In the genomic region with DNA sequence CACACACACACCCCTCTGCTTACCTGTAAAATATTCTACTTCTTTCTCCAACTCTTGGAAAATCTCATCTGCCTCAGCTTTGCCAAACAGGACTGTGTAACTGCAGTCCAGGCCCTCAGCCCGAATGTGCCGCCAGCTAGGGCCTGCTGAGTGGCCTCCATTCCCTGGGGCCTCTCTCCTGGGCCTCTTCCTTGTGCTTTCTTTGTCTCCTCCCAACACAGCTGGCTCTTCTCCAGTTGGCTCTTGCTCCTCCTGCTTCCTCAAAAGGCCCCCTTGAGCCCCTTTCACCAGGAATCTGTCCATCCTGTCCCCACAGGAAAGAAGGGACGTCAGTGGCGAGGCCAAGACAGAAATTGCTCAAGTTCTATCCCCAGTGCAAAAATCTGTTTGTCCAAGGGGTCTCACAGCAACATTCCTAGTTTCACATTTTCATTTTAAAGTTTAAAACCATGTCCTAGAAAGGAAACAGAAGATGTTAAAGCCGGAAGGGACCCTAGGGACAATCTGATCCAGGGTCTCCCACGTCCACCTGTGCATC, we compare ENCODE assay signal across 8 cellular contexts.
A peak's percentile ranks its signal among the peaks of the same experiment; 100 is the strongest.
DNase-seq lines count a peak whose midpoint lies in the region; ATAC-seq and TF ChIP-seq lines count a peak whose summit lies in the region.

No MANE protein-coding gene starts in this region.

- peak overlapping the region; percentile 89 for H3K4me2 ChIP-seq in SU-DHL-6 (ENCODE audit: low read depth, low read length, poor library complexity, severe bottlenecking)

- peaks cover 17 to 31% of the 10 kb centered on the region in 2 donors for H3K36me3 Mint-ChIP-seq in stimulated activated naive B cell treated with anti-CD40 and anti-IgM and Interleukin-4, amounts not matched to agents 10 μg/mL and 1 μg/mL and 100 μg/mL, for 72 hours

- no peaks in the 10 kb centered on the region for H3K36me3 ChIP-seq in SU-DHL-6 (ENCODE audit: low read length)

- H3K9me2 ChIP-seq in SU-DHL-6 (replicated peaks; ENCODE audit: insufficient read depth, low read length), result no peaks in the 10 kb centered on the region

- H2AFZ ChIP-seq in SU-DHL-6 (ENCODE audit: low read depth, low read length, severe bottlenecking), result peak overlapping the region; percentile 68

- peaks cover 31 to 54% of the 10 kb centered on the region in 2 donors for H3K4me1 Mint-ChIP-seq in stimulated activated naive B cell treated with anti-CD40 and anti-IgM and Interleukin-4, amounts not matched to agents 10 μg/mL and 1 μg/mL and 100 μg/mL, for 72 hours

- no peaks in the 10 kb centered on the region for H3K27me3 ChIP-seq in SU-DHL-6 (ENCODE audit: low read length)

- H3K9me3 ChIP-seq in SU-DHL-6 (ENCODE audit: insufficient read depth, low read length), result no peaks in the 10 kb centered on the region

- no peak for ATAC-seq in stimulated activated naive B cell treated with anti-CD40 and anti-IgM and Interleukin-4, amounts not matched to agents 10 μg/mL and 1 μg/mL and 100 μg/mL, for 72 hours (replicated peaks)
- no peak for ATAC-seq in HG03108 (IDR thresholded peaks at IDR 0.05; ENCODE audit: unreplicated experiment)

- H3K27ac ChIP-seq in SU-DHL-6 (ENCODE audit: low read depth, low read length), result peak overlapping the region; percentile 58

- H3K4me3 Mint-ChIP-seq in stimulated activated naive B cell treated with anti-CD40 and anti-IgM and Interleukin-4, amounts not matched to agents 10 μg/mL and 1 μg/mL and 100 μg/mL, for 72 hours, result peak overlapping the region; percentile 75 to 81

- peak overlapping the region; percentile 65 for H3K4me3 ChIP-seq in SU-DHL-6 (ENCODE audit: insufficient read depth, low read length, poor library complexity, severe bottlenecking)
- H3K4me3 ChIP-seq in foreskin fibroblast (ENCODE audit: low read depth in 1 of 2, low read length in 2 of 2), result peak overlapping the region; percentile 71 to 91

- TF ChIP-seq CTCF in SU-DHL-6 (IDR thresholded peaks at IDR 0.05; ENCODE audit: insufficient read depth, low read length, poor library complexity, severe bottlenecking), result no peak
- no peak for TF ChIP-seq CTCF in foreskin fibroblast (IDR thresholded peaks at IDR 0.05; ENCODE audit: low read depth, low read length)

- H3F3A ChIP-seq in SU-DHL-6 (ENCODE audit: insufficient read depth), result peaks cover 6% of the 10 kb centered on the region; the same call in 1 of the 2 replicates

- peak; percentile 13 for DNase-seq in DMS 273 (lab: John Stamatoyannopoulos, UW; ENCODE audit: unreplicated experiment)
- no peak for DNase-seq in DMS 273 treated with DMSO at 0.1 percent for 48 hours (lab: John Stamatoyannopoulos, UW)
- DNase-seq in foreskin fibroblast, result peak in 1 of 2 donors; percentile 16
- no peak for DNase-seq in stimulated activated naive B cell treated with anti-CD40 and anti-IgM and Interleukin-4, amounts not matched to agents 10 μg/mL and 1 μg/mL and 100 μg/mL, for 72 hours
- DNase-seq in NCI-H2081 treated with DMSO at 0.1 percent for 48 hours (lab: John Stamatoyannopoulos, UW), result no peak
- DNase-seq in activated CD4-positive, alpha-beta T cell treated with anti-CD3 and anti-CD28 coated beads for 4 hours, result no peak

- peak overlapping the region; percentile 71 for H3K9ac ChIP-seq in SU-DHL-6 (ENCODE audit: low read length)

- no peaks in the 10 kb centered on the region for H4K20me1 ChIP-seq in SU-DHL-6 (ENCODE audit: low read depth, low read length)

- no peaks in the 10 kb centered on the region for H3K27me3 Mint-ChIP-seq in stimulated activated naive B cell treated with anti-CD40 and anti-IgM and Interleukin-4, amounts not matched to agents 10 μg/mL and 1 μg/mL and 100 μg/mL, for 72 hours

- peak overlapping the region; percentile 98 for H3K27ac Mint-ChIP-seq in stimulated activated naive B cell treated with anti-CD40 and anti-IgM and Interleukin-4, amounts not matched to agents 10 μg/mL and 1 μg/mL and 100 μg/mL, for 72 hours

- no peaks in the 10 kb centered on the region for H3K9me3 Mint-ChIP-seq in stimulated activated naive B cell treated with anti-CD40 and anti-IgM and Interleukin-4, amounts not matched to agents 10 μg/mL and 1 μg/mL and 100 μg/mL, for 72 hours

- H3K79me2 ChIP-seq in SU-DHL-6 (ENCODE audit: insufficient read depth, low read length), result peaks cover 18% of the 10 kb centered on the region
